13 cellular contexts compared by ENCODE assay signal in the genomic region with DNA sequence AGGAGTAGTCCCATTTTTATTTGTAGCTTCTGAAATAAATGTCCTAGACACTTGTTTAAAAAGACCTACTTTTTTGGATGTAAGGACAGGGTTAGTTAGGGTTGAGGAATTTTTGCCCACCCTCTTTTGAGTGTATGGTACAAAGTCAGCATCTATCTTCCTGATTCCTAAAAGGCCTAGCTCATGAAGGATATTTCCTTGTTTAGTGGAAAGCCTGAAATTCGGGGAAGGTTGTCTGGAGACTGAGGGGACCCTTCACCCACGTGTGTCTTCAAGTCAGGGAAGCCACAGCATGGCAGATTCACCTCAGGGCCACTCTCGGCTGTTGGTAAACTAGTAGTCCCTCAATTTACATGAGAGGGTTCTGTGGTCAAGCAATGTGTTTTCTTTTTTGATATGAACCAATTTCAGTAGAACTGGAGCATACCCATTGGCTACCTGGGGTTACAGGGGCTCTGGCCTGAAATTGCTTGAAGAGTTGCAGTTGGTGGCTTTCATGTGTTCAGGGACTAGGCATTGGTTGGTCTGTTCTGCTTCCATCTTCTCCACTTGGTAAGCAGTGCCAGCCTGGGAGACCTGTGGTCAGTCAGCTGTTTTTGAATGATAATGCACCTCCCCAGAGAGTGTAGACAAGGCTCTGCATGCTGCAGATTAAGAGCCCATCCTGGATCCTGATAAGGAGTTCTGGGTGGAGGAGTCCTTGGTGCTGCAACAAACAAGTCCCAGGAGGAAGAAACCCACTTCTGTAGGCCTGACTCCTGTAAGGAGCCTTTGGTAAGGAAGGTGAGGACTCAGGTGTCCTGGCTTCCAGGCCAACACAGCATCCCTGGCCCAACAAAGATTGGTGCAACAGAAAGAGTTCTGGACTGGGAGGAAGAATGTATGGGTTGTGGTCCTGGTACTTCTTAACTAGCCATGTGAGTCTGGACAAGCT. TPM values are rescaled to one million over a fixed set of nuclear protein-coding genes. Genes with fewer than 3 reads are reported as not detected.
A peak's percentile ranks its signal among the peaks of the same experiment; 100 is the strongest.
DNase-seq lines count a peak whose midpoint lies in the region; ATAC-seq, FAIRE-seq and TF ChIP-seq lines count a peak whose summit lies in the region.
"Had no signal": no experiment of that assay in that cellular context is flagged by ENCODE, and none has a peak within 500 bp of the region (broad histone marks: within the 10 kb centered on the region; RNA-seq: fewer than 3 reads in every experiment).

No MANE protein-coding gene starts in this region.

- TF ChIP-seq EP300 in upper lobe of left lung (IDR thresholded peaks at IDR 0.05) (no peak), HepG2 (IDR thresholded peaks at IDR 0.05; ENCODE audit: low read depth in 2 of 2, low read length in 2 of 2) (no peak), HepG2 (CRISPR knock-in tag; IDR thresholded peaks at IDR 0.05; ENCODE audit: borderline replicate concordance) (no peak)

- H3K36me3 ChIP-seq in left ventricle myocardium inferior, result peaks cover 39% of the 10 kb centered on the region
- peaks cover 13 to 40% (median 19%) of the 10 kb centered on the region in 4 donors for H3K36me3 ChIP-seq in upper lobe of left lung
- peaks cover 0 to 3% of the 10 kb centered on the region in 2 experiments; a peak in 1 of 5 replicates for H3K36me3 ChIP-seq in HepG2 (replicated peaks in 1 of 2; ENCODE audit: control insufficient read depth in 1 of 2, insufficient read depth in 2 of 2, low read length in 2 of 2)

- 86% methylated on average over 3 of the region's 3 CpGs for WGBS in right cardiac atrium
- WGBS in upper lobe of left lung, 2 donors, result 75 to 84% methylated on average over 3 of the region's 3 CpGs
- WGBS in HepG2 (ENCODE audit: low lambda C conversion rate), result 36% methylated on average over 2 of the region's 3 CpGs

- no TSS peak for BruUV-seq in HepG2 (replicated peaks; lab: Mats Ljungman, UMichigan)

- intact Hi-C loops in right cardiac atrium (cut with DNase I) (no loop called here), left ventricle myocardium inferior (cut with micrococcal nuclease) (no loop called here), HepG2 (cut with micrococcal nuclease; ENCODE audit: unreplicated experiment) (no loop called here)

- ATAC-seq in right cardiac atrium (no peak), T-cell (replicated peaks in 1 of 4) (no peak), upper lobe of left lung (ENCODE audit: low FRiP score in 2 of 2) (no peak), HepG2 (no peak), GM18868 (IDR thresholded peaks at IDR 0.05; ENCODE audit: unreplicated experiment) (no peak)

- TF ChIP-seq POLR2A in upper lobe of left lung (IDR thresholded peaks at IDR 0.05), result no peak
- TF ChIP-seq POLR2A in HepG2 (IDR thresholded peaks at IDR 0.05; ENCODE audit: insufficient read depth in 1 of 2, low read depth in 2 of 2, low read length in 2 of 2), result no peak

- DNase-seq in right cardiac atrium, result peak in 1 of 3 donors; percentile 8
- no peak for DNase-seq in left ventricle myocardium inferior
- DNase-seq in T-cell, result no peak
- no peak for DNase-seq in glutamatergic neuron
- DNase-seq in upper lobe of left lung, result no peak
- DNase-seq in HepG2 (ENCODE audit: low spot score), result no peak
- DNase-seq in NCI-H524 treated with DMSO at 0.1 percent for 48 hours (lab: John Stamatoyannopoulos, UW), result no peak
- DNase-seq: AML-193, endodermal cell, heart left ventricle, NCI-H2171 treated with DMSO at 0.1 percent for 48 hours had no signal

- H3K27me3 Mint-ChIP-seq in T-cell (no peaks in the 10 kb centered on the region), glutamatergic neuron (ENCODE audit: unreplicated experiment) (peaks cover 5% of the 10 kb centered on the region)

- H3K36me3 Mint-ChIP-seq in T-cell, result peaks cover 43% of the 10 kb centered on the region
- H3K36me3 Mint-ChIP-seq in glutamatergic neuron (ENCODE audit: unreplicated experiment), result peaks cover 13% of the 10 kb centered on the region

- no peak for FAIRE-seq in HepG2 (lab: Jason Lieb, UNC)

- peak overlapping the region; percentile 24 for H3K27ac ChIP-seq in right cardiac atrium (ENCODE audit: low read length)
- H3K27ac ChIP-seq in left ventricle myocardium inferior (replicated peaks), result no peak overlapping the region
- peak overlapping the region in 3 of 4 donors; percentile 6 to 61 (median 14) for H3K27ac ChIP-seq in upper lobe of left lung
- H3K27ac ChIP-seq in HepG2 (ENCODE audit: extremely low read length, insufficient read depth, low read length), result no peak overlapping the region
- H3K27ac ChIP-seq: heart left ventricle had no signal

- H3K27me3 ChIP-seq in right cardiac atrium (ENCODE audit: control insufficient read depth, insufficient read depth) (no peaks in the 10 kb centered on the region), left ventricle myocardium inferior (ENCODE audit: low read depth) (no peaks in the 10 kb centered on the region), upper lobe of left lung (no peaks in the 10 kb centered on the region), HepG2 (ENCODE audit: control insufficient read depth in 1 of 2, insufficient read depth in 2 of 2, low read length in 2 of 2) (no peaks in the 10 kb centered on the region)
- H3K27me3 ChIP-seq: heart left ventricle had no signal

- peaks cover 5% of the 10 kb centered on the region for H3K79me2 ChIP-seq in HepG2 (ENCODE audit: insufficient read depth, low read length)

- H4K20me1 ChIP-seq in HepG2 (ENCODE audit: insufficient read depth, low read length), result no peaks in the 10 kb centered on the region

- TF ChIP-seq RAD21 in HepG2 (CRISPR knock-in tag; IDR thresholded peaks at IDR 0.05), result no peak

- TF ChIP-seq CTCF in left ventricle myocardium inferior (IDR thresholded peaks at IDR 0.05; ENCODE audit: borderline replicate concordance) (no peak), glutamatergic neuron (IDR thresholded peaks at IDR 0.05; ENCODE audit: partially characterized antibody, unreplicated experiment) (no peak), upper lobe of left lung (IDR thresholded peaks at IDR 0.05) (no peak), HepG2 (CRISPR knock-in tag; IDR thresholded peaks at IDR 0.05) (no peak)

- H3K4me1 ChIP-seq in right cardiac atrium (ENCODE audit: control insufficient read depth, insufficient read depth, low read length), result peaks cover 8% of the 10 kb centered on the region
- peaks cover 49% of the 10 kb centered on the region for H3K4me1 ChIP-seq in left ventricle myocardium inferior
- H3K4me1 ChIP-seq in upper lobe of left lung, result peaks cover 35 to 58% (median 48%) of the 10 kb centered on the region in 4 donors
- H3K4me1 ChIP-seq in HepG2 (ENCODE audit: insufficient read depth, low read length), result peaks cover 19% of the 10 kb centered on the region

- CTCF ChIA-PET in T-cell (lab: Charles Lee) (interaction anchor here in 1 of 2 donors (0.8 to 6.1 kb wide), 3 partner anchors 9 to 43 kb away, joined by 4 to 80 read pairs (median 65); no protein-coding TSS in a partner anchor), HepG2 (lab: Yijun Ruan, JAX; ENCODE audit: low intra/inter-chr PET ratio, low total read pairs) (no interaction called here)

- H3K4me3 ChIP-seq in right cardiac atrium (ENCODE audit: low read length) (no peak overlapping the region), left ventricle myocardium inferior (no peak overlapping the region), upper lobe of left lung (no peak overlapping the region), HepG2 (replicated peaks in 1 of 3; ENCODE audit: insufficient read depth in 1 of 3, low read depth in 2 of 3, low read length in 3 of 3) (no peak overlapping the region)
- H3K4me3 ChIP-seq: heart left ventricle had no signal

- no peak overlapping the region for H3K9ac ChIP-seq in HepG2 (ENCODE audit: insufficient read depth, low read depth, low read length)

- POLR2A ChIA-PET in T-cell (lab: Charles Lee), result interaction anchor here (0.6 to 9.7 kb wide), 8 partner anchors 12 to 548 kb away, joined by 3 to 366 read pairs (median 12); no protein-coding TSS in a partner anchor
- POLR2A ChIA-PET in HepG2 (lab: Yijun Ruan, JAX), result no interaction called here

- H3K27ac Mint-ChIP-seq in T-cell, result peak overlapping the region; percentile 94 to 96
- peak overlapping the region; percentile 48 for H3K27ac Mint-ChIP-seq in glutamatergic neuron (ENCODE audit: unreplicated experiment)
- H3K27ac Mint-ChIP-seq: endodermal cell had no signal

- H3K9me3 Mint-ChIP-seq in T-cell (no peaks in the 10 kb centered on the region), glutamatergic neuron (ENCODE audit: unreplicated experiment) (peaks cover 12% of the 10 kb centered on the region)
- H3K9me3 Mint-ChIP-seq: endodermal cell had no signal

- H2AFZ ChIP-seq in HepG2 (ENCODE audit: low read length), result no peak overlapping the region

- no peak overlapping the region for H3K4me2 ChIP-seq in HepG2 (ENCODE audit: low read depth, low read length)

- peak overlapping the region in 1 of 3 donors; percentile 100 for H3K4me3 Mint-ChIP-seq in T-cell
- H3K4me3 Mint-ChIP-seq in glutamatergic neuron (ENCODE audit: unreplicated experiment), result no peak overlapping the region
- H3K4me3 Mint-ChIP-seq: endodermal cell had no signal

- H3K4me1 Mint-ChIP-seq in T-cell, result peaks cover 63 to 76% (median 67%) of the 10 kb centered on the region in 3 donors
- H3K4me1 Mint-ChIP-seq in glutamatergic neuron (ENCODE audit: low read depth, unreplicated experiment), result peaks cover 27% of the 10 kb centered on the region

- H3K9me3 ChIP-seq in right cardiac atrium (ENCODE audit: control insufficient read depth, low read length) (no peaks in the 10 kb centered on the region), left ventricle myocardium inferior (replicated peaks) (no peaks in the 10 kb centered on the region), upper lobe of left lung (no peaks in the 10 kb centered on the region), HepG2 (ENCODE audit: low read length) (no peaks in the 10 kb centered on the region)
- H3K9me3 ChIP-seq: heart left ventricle had no signal

- in situ Hi-C loops in HepG2 (cut with HindIII; ENCODE audit: extremely low pct_ligation_motif_present, low pct_unique_long_range_greater_than_20kb), result no loop called here

RNA-seq across cellular contexts. Expression of a gene that starts 6.3 kb away (rescaled TPM):
- 100 to 1,000 TPM in 2 of 4 donors, 10 to 100 TPM in 2; 68.1 to 361 (median 105) TPM for total RNA-seq in right cardiac atrium
- 333 TPM for polyA plus RNA-seq in right cardiac atrium
- 73.7 TPM for total RNA-seq in left ventricle myocardium inferior
- total RNA-seq in T-cell, result 100 to 1,000 TPM; 172 to 655 (median 186) TPM
- 88.6 TPM for total RNA-seq in glutamatergic neuron (ENCODE audit: unreplicated experiment)
- total RNA-seq in upper lobe of left lung, result 100 to 1,000 TPM in 3 of 6 donors, 10 to 100 TPM in 3; 59.1 to 178 (median 104) TPM
- 18.3 and 18.7 TPM in 2 replicates for total RNA-seq in HepG2 (2016; rRNA removed; fragmentation: Illumina TruSeq; extraction: Trizol)
- 2.8 and 3.5 TPM in 2 replicates for total RNA-seq in HepG2 (2016; cell fraction: cytosol; rRNA removed; fragmentation: Illumina TruSeq; extraction: Trizol; ENCODE audit: low read depth)
- 15.4 and 19.8 TPM in 2 replicates for total RNA-seq in HepG2 (2016; cell fraction: insoluble cytoplasmic fraction; rRNA removed; fragmentation: Illumina TruSeq; extraction: Trizol)
- total RNA-seq in HepG2 (2016; cell fraction: membrane; rRNA removed; fragmentation: Illumina TruSeq; extraction: Trizol), result 11.7 and 12.9 TPM in 2 replicates
- total RNA-seq in HepG2 (2016; cell fraction: nucleus; rRNA removed; fragmentation: Illumina TruSeq; extraction: Trizol), result 11.8 and 13.3 TPM in 2 replicates
- 13.6 and 16.7 TPM in 2 replicates for polyA plus RNA-seq in HepG2 (2011; rRNA removed)
- 11.2 and 13.0 TPM in 2 replicates for polyA plus RNA-seq in HepG2 (2011; cell fraction: cytosol; rRNA removed)
- polyA plus RNA-seq in HepG2 (2011; cell fraction: nucleus; rRNA removed), result 8.6 and 10.6 TPM in 2 replicates
- 4.4 and 7.3 TPM in 2 replicates for polyA plus RNA-seq in HepG2 (2012)
- 2.1 and 2.2 TPM in 2 replicates for polyA plus RNA-seq in HepG2 (2016; cell fraction: cytosol; fragmentation: Illumina TruSeq; extraction: Trizol; ENCODE audit: low read depth)
- polyA plus RNA-seq in HepG2 (2016; cell fraction: insoluble cytoplasmic fraction; fragmentation: Illumina TruSeq; extraction: Trizol; ENCODE audit: low read depth), result 18.8 and 19.2 TPM in 2 replicates
- polyA plus RNA-seq in HepG2 (2016; cell fraction: membrane; fragmentation: Illumina TruSeq; extraction: Trizol; ENCODE audit: low read depth), result 6.5 and 7.0 TPM in 2 replicates
- 18.0 and 19.6 TPM in 2 replicates for polyA plus RNA-seq in HepG2 (2016; cell fraction: nucleus; fragmentation: Illumina TruSeq; extraction: Trizol; ENCODE audit: insufficient read depth, low read depth)
- polyA minus RNA-seq in HepG2 (2011; rRNA and poly(A)+ RNA removed; ENCODE audit: low replicate concordance), result 9.6 and 12.5 TPM in 2 replicates
- 8.5 and 9.2 TPM in 2 replicates for polyA minus RNA-seq in HepG2 (2011; cell fraction: cytosol; rRNA and poly(A)+ RNA removed)
- 4.9 and 8.8 TPM in 2 replicates for polyA minus RNA-seq in HepG2 (2011; cell fraction: nucleus; rRNA and poly(A)+ RNA removed)

RNA-seq across cellular contexts. Expression of a gene that starts 39.3 kb away (rescaled TPM):
- total RNA-seq in right cardiac atrium (10 to 100 TPM; 54.8 to 91.6 (median 63.5) TPM), left ventricle myocardium inferior (11.2 TPM), T-cell (under 1 TPM in 3 of 5 donors, not detected in 2; 0.13 to 0.41 (median 0.18) TPM), glutamatergic neuron (ENCODE audit: unreplicated experiment) (not detected), upper lobe of left lung (10 to 100 TPM; 12.5 to 46.7 (median 25.4) TPM), HepG2 (2016; rRNA removed; fragmentation: Illumina TruSeq; extraction: Trizol) (not detected in 2 replicates)
- polyA plus RNA-seq in right cardiac atrium (35.9 TPM), HepG2 (2011; rRNA removed) (0.04 and 0.08 TPM in 2 replicates)
- not detected in 2 replicates for total RNA-seq in HepG2 (2016; cell fraction: cytosol; rRNA removed; fragmentation: Illumina TruSeq; extraction: Trizol; ENCODE audit: low read depth)
- not detected in 2 replicates for total RNA-seq in HepG2 (2016; cell fraction: insoluble cytoplasmic fraction; rRNA removed; fragmentation: Illumina TruSeq; extraction: Trizol)
- total RNA-seq in HepG2 (2016; cell fraction: membrane; rRNA removed; fragmentation: Illumina TruSeq; extraction: Trizol), result not detected in 2 replicates
- total RNA-seq in HepG2 (2016; cell fraction: nucleus; rRNA removed; fragmentation: Illumina TruSeq; extraction: Trizol), result not detected in 2 replicates
- 0.08 TPM in 2 replicates for polyA plus RNA-seq in HepG2 (2011; cell fraction: cytosol; rRNA removed)
- not detected in 2 replicates for polyA plus RNA-seq in HepG2 (2011; cell fraction: nucleus; rRNA removed)
- polyA plus RNA-seq in HepG2 (2012), result not detected in 2 replicates
- polyA plus RNA-seq in HepG2 (2016; cell fraction: cytosol; fragmentation: Illumina TruSeq; extraction: Trizol; ENCODE audit: low read depth), result not detected in 2 replicates
- polyA plus RNA-seq in HepG2 (2016; cell fraction: insoluble cytoplasmic fraction; fragmentation: Illumina TruSeq; extraction: Trizol; ENCODE audit: low read depth), result not detected in 2 replicates
- polyA plus RNA-seq in HepG2 (2016; cell fraction: membrane; fragmentation: Illumina TruSeq; extraction: Trizol; ENCODE audit: low read depth), result not detected in 2 replicates
- polyA plus RNA-seq in HepG2 (2016; cell fraction: nucleus; fragmentation: Illumina TruSeq; extraction: Trizol; ENCODE audit: insufficient read depth, low read depth), result not detected in 2 replicates
- polyA minus RNA-seq in HepG2 (2011; rRNA and poly(A)+ RNA removed; ENCODE audit: low replicate concordance), result not detected in 2 replicates
- polyA minus RNA-seq in HepG2 (2011; cell fraction: cytosol; rRNA and poly(A)+ RNA removed), result not detected in 2 replicates
- polyA minus RNA-seq in HepG2 (2011; cell fraction: nucleus; rRNA and poly(A)+ RNA removed), result not detected in 2 replicates
- total RNA-seq: T-helper 2 cell treated with Interferon-gamma antibody and Interleukin-4, amounts not matched to agents 100 ng/mL and 5 ng/mL, for 36 hours had no signal

Comparison
In these comparisons a context has a peak if more than half of its experiments do, and no peak if none do; other contexts are left out.
1. H3K27ac ChIP-seq: peak in right cardiac atrium (single experiment) and upper lobe of left lung (3 of 4); none in left ventricle myocardium inferior (single experiment) and HepG2 (single experiment).